ENCODE assay signal across 10 cellular contexts in genomic region chrX:24513416-24513815, GRCh38. TPM values are rescaled to one million over a fixed set of nuclear protein-coding genes. Genes with fewer than 3 reads are reported as not detected.
DNase-seq lines count a peak whose midpoint lies in the region; ATAC-seq and FAIRE-seq lines count a peak whose summit lies in the region.
"Had no signal": no experiment of that assay in that cellular context is flagged by ENCODE, and none has a peak within 500 bp of the region (broad histone marks: within the 10 kb centered on the region; RNA-seq: fewer than 3 reads in every experiment).

No MANE protein-coding gene starts in this region.

- no peak for FAIRE-seq in small intestine (lab: Jason Lieb, UNC)
- FAIRE-seq: keratinocyte had no signal

- H3K27me3 ChIP-seq in small intestine (ENCODE audit: control insufficient read depth in 2 of 2, insufficient read depth in 2 of 2, low read length in 2 of 2) = no peaks in the 10 kb centered on the region

- no peaks in the 10 kb centered on the region for H3K9me3 Mint-ChIP-seq in activated naive CD8-positive, alpha-beta T cell treated with anti-CD3 and anti-CD28 coated beads, Interleukin-2, amount 50 U/mL, for 24 hours
- H3K9me3 Mint-ChIP-seq: stimulated activated naive CD8-positive, alpha-beta T cell treated with anti-CD3 and anti-CD28 coated beads, Interleukin-15, Interleukin-2, amounts not matched to agents 100 ng/mL and 50 ng/mL, for 24 hours had no signal

- in situ Hi-C loops in ACHN (cut with HindIII; ENCODE audit: low pct_ligation_motif_present, low pct_unique_long_range_greater_than_20kb, low sequenced_read_pairs) = no loop called here

- peaks cover 19% of the 10 kb centered on the region for H3K36me3 Mint-ChIP-seq in activated naive CD8-positive, alpha-beta T cell treated with anti-CD3 and anti-CD28 coated beads, Interleukin-2, amount 50 U/mL, for 24 hours (ENCODE audit: low read depth)

- no peak overlapping the region for H3K4me3 Mint-ChIP-seq in activated naive CD8-positive, alpha-beta T cell treated with anti-CD3 and anti-CD28 coated beads, Interleukin-2, amount 50 U/mL, for 24 hours
- H3K4me3 Mint-ChIP-seq: stimulated activated naive CD8-positive, alpha-beta T cell treated with anti-CD3 and anti-CD28 coated beads, Interleukin-15, Interleukin-2, amounts not matched to agents 100 ng/mL and 50 ng/mL, for 24 hours had no signal

- H3K4me1 Mint-ChIP-seq in activated naive CD8-positive, alpha-beta T cell treated with anti-CD3 and anti-CD28 coated beads, Interleukin-2, amount 50 U/mL, for 24 hours = peaks cover 18% of the 10 kb centered on the region

- no peak overlapping the region for H3K27ac Mint-ChIP-seq in activated naive CD8-positive, alpha-beta T cell treated with anti-CD3 and anti-CD28 coated beads, Interleukin-2, amount 50 U/mL, for 24 hours

- no peaks in the 10 kb centered on the region for H3K27me3 Mint-ChIP-seq in activated naive CD8-positive, alpha-beta T cell treated with anti-CD3 and anti-CD28 coated beads, Interleukin-2, amount 50 U/mL, for 24 hours
- H3K27me3 Mint-ChIP-seq: stimulated activated naive CD8-positive, alpha-beta T cell treated with anti-CD3 and anti-CD28 coated beads, Interleukin-15, Interleukin-2, amounts not matched to agents 100 ng/mL and 50 ng/mL, for 24 hours had no signal

- DNase-seq in activated naive CD8-positive, alpha-beta T cell treated with anti-CD3 and anti-CD28 coated beads, Interleukin-2, amount 50 U/mL, for 24 hours = peak; percentile 8
- DNase-seq in small intestine = no peak
- DNase-seq in iPS-NIHi11 (ENCODE audit: low spot score) = no peak
- DNase-seq in ACHN = no peak

- 54 to 73% (median 73%) methylated on average over 5 of the region's 5 CpGs for WGBS in small intestine, 3 donors

- ATAC-seq in GM18868 (IDR thresholded peaks at IDR 0.05; ENCODE audit: unreplicated experiment) = peak; percentile 100
- ATAC-seq in GM21381 (IDR thresholded peaks at IDR 0.05; ENCODE audit: unreplicated experiment) = peak; percentile 95
- peak; percentile 72 for ATAC-seq in HG03097 (IDR thresholded peaks at IDR 0.05; ENCODE audit: low FRiP score, unreplicated experiment)
- ATAC-seq in activated naive CD8-positive, alpha-beta T cell treated with anti-CD3 and anti-CD28 coated beads, Interleukin-2, amount 50 U/mL, for 24 hours = peak; percentile 91

- no peak overlapping the region for H3K27ac ChIP-seq in small intestine (ENCODE audit: low read depth in 1 of 2, low read length in 1 of 2)
- H3K27ac ChIP-seq: prostate gland had no signal

- no peaks in the 10 kb centered on the region for H3K36me3 ChIP-seq in small intestine (ENCODE audit: control insufficient read depth in 2 of 2, insufficient read depth in 2 of 2, low read length in 2 of 2)
- H3K36me3 ChIP-seq: prostate gland had no signal

- H3K9me3 ChIP-seq in small intestine (ENCODE audit: control insufficient read depth, low read depth) = no peaks in the 10 kb centered on the region
- H3K9me3 ChIP-seq: prostate gland had no signal

- H3K4me1 ChIP-seq in small intestine (ENCODE audit: control insufficient read depth in 2 of 2, insufficient read depth in 1 of 2, low read depth in 1 of 2, low read length in 1 of 2) = no peaks in the 10 kb centered on the region
- H3K4me1 ChIP-seq: prostate gland had no signal

- H3K4me3 ChIP-seq in small intestine (ENCODE audit: low read depth in 1 of 2, low read length in 2 of 2) = no peak overlapping the region
- H3K4me3 ChIP-seq: prostate gland had no signal

RNA-seq across cellular contexts. Expression of gene PDK3, which starts 48.3 kb away (rescaled TPM):
- polyA plus RNA-seq in small intestine = 10 to 100 TPM in 1 of 3 donors, 1 to 10 TPM in 2; 7.1 to 13.6 (median 8.9) TPM
